Comparison of ENCODE assay signal across 8 cellular contexts in genomic region chr15:29821416-29822099, GRCh38. TPM values are rescaled to one million over a fixed set of nuclear protein-coding genes. Genes with fewer than 3 reads are reported as not detected.
DNase-seq lines count a peak whose midpoint lies in the region; ATAC-seq and TF ChIP-seq lines count a peak whose summit lies in the region.

No MANE protein-coding gene starts in this region.

- H3K27me3 ChIP-seq in SJSA1 (replicated peaks) (no peaks in the 10 kb centered on the region), dorsolateral prefrontal cortex (no peaks in the 10 kb centered on the region), liver (ENCODE audit: control insufficient read depth in 4 of 4, insufficient read depth in 4 of 4, low read length in 3 of 4) (no peaks in the 10 kb centered on the region)

- DNase-seq in NCI-H146 (lab: John Stamatoyannopoulos, UW) (peak; percentile 30), NCI-H146 treated with DMSO at 0.1 percent for 48 hours (lab: John Stamatoyannopoulos, UW; ENCODE audit: unreplicated experiment) (no peak), SJSA1 (ENCODE audit: low read depth in 1 of 2, low spot score in 2 of 2) (peak; percentile 78 to 87), dorsolateral prefrontal cortex (peak in 8 of 10 donors; percentile 23 to 80 (median 57)), NCI-H446 treated with DMSO at 0.1 percent for 48 hours (lab: John Stamatoyannopoulos, UW) (no peak)
- peak; percentile 8 for DNase-seq in stimulated activated CD8-positive, alpha-beta memory T cell treated with anti-CD3 and anti-CD28 coated beads, Interleukin-4, amount 100 ng/mL, for 24 hours (ENCODE audit: low read depth)

- TF ChIP-seq CTCF in dorsolateral prefrontal cortex (IDR thresholded peaks at IDR 0.05 in 54 of 56, conservative IDR thresholded peaks at IDR 0.05 in 2 of 56; ENCODE audit: low read depth in 1 of 56, partially characterized antibody in 56 of 56) (peak in 13 of 56 donors; percentile 6 to 21 (median 12)), liver (IDR thresholded peaks at IDR 0.05; ENCODE audit: low read depth, low read length, missing input control) (peak; percentile 14)

- peak; percentile 20 to 43 for TF ChIP-seq RAD21 in liver (IDR thresholded peaks at IDR 0.05)

- WGBS in liver: 2% methylated on average over 79 of the region's 79 CpGs

- ATAC-seq in HG03342 (IDR thresholded peaks at IDR 0.05; ENCODE audit: unreplicated experiment): peak; percentile 70

- H3K4me1 ChIP-seq in SJSA1 (replicated peaks): peaks cover 44% of the 10 kb centered on the region
- H3K4me1 ChIP-seq in liver (ENCODE audit: control insufficient read depth in 4 of 4, insufficient read depth in 4 of 4, low read length in 3 of 4): peaks cover 3 to 20% (median 11%) of the 10 kb centered on the region in 4 donors

- H3K4me3 ChIP-seq in SJSA1: peak overlapping the region; percentile 97
- peak overlapping the region; percentile 53 to 93 (median 80) for H3K4me3 ChIP-seq in dorsolateral prefrontal cortex
- H3K4me3 ChIP-seq in liver (ENCODE audit: low read depth in 1 of 3, low read length in 3 of 3): peak overlapping the region; percentile 80 to 99 (median 84)

- no peaks in the 10 kb centered on the region for H3K9me3 ChIP-seq in SJSA1 (replicated peaks)
- no peaks in the 10 kb centered on the region for H3K9me3 ChIP-seq in liver (ENCODE audit: control insufficient read depth in 4 of 4, low read length in 3 of 4)

- intact Hi-C loops in dorsolateral prefrontal cortex (cut with DNase I): loop anchor here (5.0 to 10.0 kb wide), 6 partner anchors 51 to 213 kb away; no protein-coding TSS in a partner anchor

- H3K36me3 ChIP-seq in SJSA1: peaks cover 5% of the 10 kb centered on the region
- H3K36me3 ChIP-seq in liver (ENCODE audit: control insufficient read depth in 4 of 4, insufficient read depth in 3 of 4, low read depth in 1 of 4, low read length in 3 of 4): no peaks in the 10 kb centered on the region

- H3K9ac ChIP-seq in liver (ENCODE audit: low read depth in 1 of 2, low read length in 2 of 2): peak overlapping the region; percentile 46 to 83

- peak overlapping the region; percentile 99 for H3K27ac ChIP-seq in SJSA1
- H3K27ac ChIP-seq in dorsolateral prefrontal cortex: peak overlapping the region; percentile 61 to 97 (median 91)
- peak overlapping the region; percentile 94 to 97 for H3K27ac ChIP-seq in liver (ENCODE audit: low read depth in 1 of 2, low read length in 2 of 2)

TF ChIP-seq in liver, 16 proteins besides CTCF, POLR2A, EP300 and RAD21:
- TF ChIP-seq ZBTB33 (IDR thresholded peaks at IDR 0.05) (no peak), GABPA (IDR thresholded peaks at IDR 0.05 in 1 of 2, conservative IDR thresholded peaks at IDR 0.05 in 1 of 2) (no peak), TAF1 (conservative IDR thresholded peaks at IDR 0.05) (peak; percentile 38), YY1 (IDR thresholded peaks at IDR 0.05) (peak; percentile 22), EGR1 (IDR thresholded peaks at IDR 0.05; ENCODE audit: low read depth in 2 of 2) (no peak), RXRA (IDR thresholded peaks at IDR 0.05) (no peak), HNF4A (conservative IDR thresholded peaks at IDR 0.05) (no peak), ATF3 (IDR thresholded peaks at IDR 0.05) (no peak)

RNA-seq across cellular contexts. Expression of gene TJP1, which starts 0.7 kb away (rescaled TPM):
- 47.2 and 70.1 TPM in 2 replicates for total RNA-seq in SJSA1 (2014; rRNA removed; shearing (Covaris generic))
- total RNA-seq in dorsolateral prefrontal cortex (100 to 1,000 TPM; 129 to 405 (median 201) TPM), liver (10 to 100 TPM; 13.5 to 40.4 TPM)
- 10 to 100 TPM; 12.6 to 20.2 TPM for polyA plus RNA-seq in liver

Comparison
In these comparisons a context has a peak if more than half of its experiments do, and no peak if none do; other contexts are left out.
1. DNase-seq: peak in NCI-H146 (single experiment), SJSA1 (2 of 2), dorsolateral prefrontal cortex (8 of 10) and stimulated activated CD8-positive, alpha-beta memory T cell treated with anti-CD3 and anti-CD28 coated beads, Interleukin-4, amount 100 ng/mL, for 24 hours (single experiment); none in NCI-H146 treated with DMSO at 0.1 percent for 48 hours (single experiment) and NCI-H446 treated with DMSO at 0.1 percent for 48 hours (single experiment).
2. Peak in every context shown above with its lines, with median percentiles within 50 percentile points of each other: H3K27ac ChIP-seq and H3K4me3 ChIP-seq.